23 cellular contexts compared by ENCODE assay signal in genomic region chr10:64535131-64535867, GRCh38.
"Had no signal": no experiment of that assay in that cellular context is flagged by ENCODE, and none has a peak within 500 bp of the region (broad histone marks: within the 10 kb centered on the region; RNA-seq: fewer than 3 reads in every experiment).

No MANE protein-coding gene starts in this region.

- H3K9ac ChIP-seq: neural progenitor cell had no signal

- H3K4me3 Mint-ChIP-seq: activated B cell treated with CpG ODN at 0.5 μM for 24 hours; activated naive CD8-positive, alpha-beta T cell treated with anti-CD3 and anti-CD28 coated beads, Interleukin-2, amount 10 ng/mL, durations not matched to agents 7 days and 5 days; activated T-cell treated with anti-CD3 and anti-CD28 coated beads, Interleukin-2, amount 50 U/mL, for 4 hours; immature natural killer cell; memory B cell; naive thymus-derived CD4-positive, alpha-beta T cell; neural progenitor cell; stimulated activated naive B cell treated with anti-CD40 and anti-IgM and Interleukin-4, amounts not matched to agents 10 μg/mL and 1 μg/mL and 100 μg/mL, for 72 hours had no signal

- H3K27ac Mint-ChIP-seq: activated B cell treated with CpG ODN at 0.5 μM for 24 hours; activated naive CD8-positive, alpha-beta T cell treated with anti-CD3 and anti-CD28 coated beads, Interleukin-2, amount 10 ng/mL, durations not matched to agents 7 days and 5 days; immature natural killer cell; memory B cell; naive thymus-derived CD4-positive, alpha-beta T cell; neural progenitor cell; stimulated activated naive B cell treated with anti-CD40 and anti-IgM and Interleukin-4, amounts not matched to agents 10 μg/mL and 1 μg/mL and 100 μg/mL, for 72 hours had no signal

- FAIRE-seq: endometrium, small intestine had no signal

- H3K36me3 ChIP-seq: neural progenitor cell, upper lobe of left lung had no signal

- H3K4me1 Mint-ChIP-seq: activated B cell treated with CpG ODN at 0.5 μM for 24 hours; activated naive CD8-positive, alpha-beta T cell treated with anti-CD3 and anti-CD28 coated beads, Interleukin-2, amount 10 ng/mL, durations not matched to agents 7 days and 5 days; immature natural killer cell; memory B cell; naive thymus-derived CD4-positive, alpha-beta T cell; neural progenitor cell; stimulated activated naive B cell treated with anti-CD40 and anti-IgM and Interleukin-4, amounts not matched to agents 10 μg/mL and 1 μg/mL and 100 μg/mL, for 72 hours had no signal

- H3K4me1 ChIP-seq: neural progenitor cell, upper lobe of left lung had no signal

- H3K36me3 Mint-ChIP-seq: activated naive CD8-positive, alpha-beta T cell treated with anti-CD3 and anti-CD28 coated beads, Interleukin-2, amount 10 ng/mL, durations not matched to agents 7 days and 5 days; immature natural killer cell; memory B cell; naive thymus-derived CD4-positive, alpha-beta T cell; neural progenitor cell; stimulated activated naive B cell treated with anti-CD40 and anti-IgM and Interleukin-4, amounts not matched to agents 10 μg/mL and 1 μg/mL and 100 μg/mL, for 72 hours had no signal

- H3K27me3 Mint-ChIP-seq: activated B cell treated with CpG ODN at 0.5 μM for 24 hours; activated naive CD8-positive, alpha-beta T cell treated with anti-CD3 and anti-CD28 coated beads, Interleukin-2, amount 10 ng/mL, durations not matched to agents 7 days and 5 days; memory B cell; stimulated activated naive B cell treated with anti-CD40 and anti-IgM and Interleukin-4, amounts not matched to agents 10 μg/mL and 1 μg/mL and 100 μg/mL, for 72 hours had no signal

- DNase-seq: activated B cell treated with CpG ODN at 0.5 μM for 24 hours; activated CD4-positive, alpha-beta T cell treated with anti-CD3 and anti-CD28 coated beads for 4 hours; activated CD4-positive, alpha-beta T cell treated with anti-CD3 and anti-CD28 coated beads, Interleukin-2, amount 50 U/mL, for 48 hours; activated CD8-positive, alpha-beta memory T cell treated with anti-CD3 and anti-CD28 coated beads, Interleukin-2, amount 50 U/mL, for 48 hours; activated naive CD4-positive, alpha-beta T cell treated with Interleukin-2 at 50 U/mL for 16 hours; activated naive CD8-positive, alpha-beta T cell treated with anti-CD3 and anti-CD28 coated beads, Interleukin-2, amount 10 ng/mL, durations not matched to agents 7 days and 5 days; activated T-cell treated with anti-CD3 and anti-CD28 coated beads, Interleukin-2, amount 50 U/mL, for 4 hours; amniotic stem cell; effector CD4-positive, alpha-beta T cell; immature natural killer cell; left cardiac atrium; naive thymus-derived CD4-positive, alpha-beta T cell; small intestine; stimulated activated CD4-positive, alpha-beta T cell treated with anti-CD3 and anti-CD28 coated beads, Interleukin-15, amount 100 ng/mL, for 24 hours; stimulated activated CD4-positive, alpha-beta T cell treated with anti-CD3 and anti-CD28 coated beads, Interleukin-2, amount 100 ng/mL, for 48 hours; stimulated activated CD8-positive, alpha-beta memory T cell treated with anti-CD3 and anti-CD28 coated beads, Interleukin-4, amount 100 ng/mL, for 48 hours; stimulated activated naive B cell treated with anti-CD40 and anti-IgM and Interleukin-4, amounts not matched to agents 10 μg/mL and 1 μg/mL and 100 μg/mL, for 72 hours; T-helper 9 cell; upper lobe of left lung had no signal

- H3K9me3 Mint-ChIP-seq: activated naive CD8-positive, alpha-beta T cell treated with anti-CD3 and anti-CD28 coated beads, Interleukin-2, amount 10 ng/mL, durations not matched to agents 7 days and 5 days; neural progenitor cell; stimulated activated naive B cell treated with anti-CD40 and anti-IgM and Interleukin-4, amounts not matched to agents 10 μg/mL and 1 μg/mL and 100 μg/mL, for 72 hours had no signal

- H3K27ac ChIP-seq: neural progenitor cell, upper lobe of left lung had no signal

- H3K9me3 ChIP-seq: upper lobe of left lung had no signal

- H3K4me2 ChIP-seq: neural progenitor cell had no signal

- H3K27me3 ChIP-seq: neural progenitor cell, upper lobe of left lung had no signal

- H3K4me3 ChIP-seq: neural progenitor cell, upper lobe of left lung had no signal

- ATAC-seq: activated T-cell treated with anti-CD3 and anti-CD28 coated beads, Interleukin-2, amount 50 U/mL, for 4 hours; left cardiac atrium; naive thymus-derived CD4-positive, alpha-beta T cell; sciatic nerve; stimulated activated naive B cell treated with anti-CD40 and anti-IgM and Interleukin-4, amounts not matched to agents 10 μg/mL and 1 μg/mL and 100 μg/mL, for 72 hours had no signal
